Comparison of ENCODE assay signal across 20 cellular contexts in genomic region chr16:4193920-4194319, GRCh38. TPM values are rescaled to one million over a fixed set of nuclear protein-coding genes. Genes with fewer than 3 reads are reported as not detected.
"Had no signal": no experiment of that assay in that cellular context is flagged by ENCODE, and none has a peak within 500 bp of the region (broad histone marks: within the 10 kb centered on the region; RNA-seq: fewer than 3 reads in every experiment).

No MANE protein-coding gene starts in this region.

- DNase-seq: activated CD4-positive, alpha-beta memory T cell treated with anti-CD3 and anti-CD28 coated beads for 36 hours; activated CD4-positive, alpha-beta T cell treated with anti-CD3 and anti-CD28 coated beads for 48 hours; activated naive CD4-positive, alpha-beta T cell treated with Interleukin-2 at 50 U/mL for 16 hours; activated naive CD8-positive, alpha-beta T cell treated with anti-CD3 and anti-CD28 coated beads for 36 hours; activated T-cell treated with anti-CD3 and anti-CD28 coated beads, Interleukin-2, amount 50 U/mL, for 48 hours; colonic mucosa; endodermal cell; esophagus squamous epithelium; hypothalamus; left ventricle myocardium inferior; midbrain; small intestine; stimulated activated CD4-positive, alpha-beta T cell treated with anti-CD3 and anti-CD28 coated beads, Interleukin-2, amount 100 ng/mL, for 24 hours; stomach; transverse colon had no signal

- H3K4me3 ChIP-seq: colonic mucosa, esophagus squamous epithelium, gastroesophageal sphincter, left ventricle myocardium inferior, right lobe of liver, stomach, transverse colon had no signal

- ATAC-seq: gastroesophageal sphincter; stimulated activated memory B cell treated with anti-CD40 and anti-IgM and Interleukin-4, amounts not matched to agents 10 μg/mL and 1 μg/mL and 100 μg/mL, for 72 hours had no signal

- H3K36me3 ChIP-seq: colonic mucosa, esophagus squamous epithelium, gastroesophageal sphincter, right lobe of liver, stomach, transverse colon had no signal

- H3K9me3 ChIP-seq: colonic mucosa, esophagus squamous epithelium, gastroesophageal sphincter, left ventricle myocardium inferior, right lobe of liver, stomach, transverse colon had no signal

- H3K27ac ChIP-seq: colonic mucosa, esophagus squamous epithelium, gastroesophageal sphincter, left ventricle myocardium inferior, parathyroid adenoma, right lobe of liver, stomach, transverse colon had no signal

- H3K27me3 ChIP-seq: colonic mucosa, gastroesophageal sphincter, right lobe of liver, stomach, transverse colon had no signal

- H3K4me1 ChIP-seq: colonic mucosa, esophagus squamous epithelium, gastroesophageal sphincter, parathyroid adenoma, right lobe of liver, stomach, transverse colon had no signal

RNA-seq across cellular contexts. Expression of gene SRL, which starts 48.0 kb away (rescaled TPM):
- total RNA-seq: activated CD4-positive, alpha-beta memory T cell treated with anti-CD3 and anti-CD28 coated beads for 36 hours; activated naive CD8-positive, alpha-beta T cell treated with anti-CD3 and anti-CD28 coated beads for 36 hours; astrocyte; endodermal cell had no signal
